ENCODE assay signal across 24 cellular contexts in genomic region chr4:154186888-154187287, GRCh38.
"Had no signal": no experiment of that assay in that cellular context is flagged by ENCODE, and none has a peak within 500 bp of the region (broad histone marks: within the 10 kb centered on the region; RNA-seq: fewer than 3 reads in every experiment).

No MANE protein-coding gene starts in this region.

- H3K27me3 ChIP-seq: stomach, suprapubic skin, testis, thyroid gland, tibial artery, tibial nerve, transverse colon, upper lobe of left lung, upper lobe of right lung, uterus, vagina had no signal

- H3K27ac ChIP-seq: stomach, suprapubic skin, testis, thoracic aorta, thyroid gland, tibial artery, tibial nerve, transverse colon, upper lobe of left lung, upper lobe of right lung, uterus, vagina had no signal

- H3K9me3 ChIP-seq: stomach, suprapubic skin, testis, thoracic aorta, thyroid gland, tibial artery, tibial nerve, transverse colon, upper lobe of left lung, upper lobe of right lung, uterus, vagina had no signal

- H3K4me1 ChIP-seq: stomach, suprapubic skin, testis, thyroid gland, tibial artery, tibial nerve, transverse colon, upper lobe of left lung, upper lobe of right lung, uterus, vagina had no signal

- H3K36me3 ChIP-seq: stomach, suprapubic skin, thoracic aorta, thyroid gland, tibial artery, tibial nerve, transverse colon, upper lobe of left lung, upper lobe of right lung, uterus, vagina had no signal

- H3K4me3 ChIP-seq: stomach, suprapubic skin, testis, thoracic aorta, thyroid gland, tibial artery, tibial nerve, transverse colon, upper lobe of left lung, upper lobe of right lung, uterus, vagina had no signal

- DNase-seq: stimulated activated CD4-positive, alpha-beta T cell treated with anti-CD3 and anti-CD28 coated beads, Interleukin-2, amount 100 ng/mL, for 48 hours; stimulated activated CD4-positive, alpha-beta T cell treated with anti-CD3 and anti-CD28 coated beads, Interleukin-4, amount 100 ng/mL, for 1 hour; stimulated activated CD4-positive, alpha-beta T cell treated with anti-CD3 and anti-CD28 coated beads, Interleukin-4, amount 100 ng/mL, for 24 hours; stimulated activated CD4-positive, alpha-beta T cell treated with anti-CD3 and anti-CD28 coated beads, Interleukin-4, amount 100 ng/mL, for 4 hours; stimulated activated CD8-positive, alpha-beta memory T cell treated with anti-CD3 and anti-CD28 coated beads, Interleukin-4, amount 100 ng/mL, for 48 hours; stimulated activated naive B cell treated with anti-CD40 and anti-IgM and Interleukin-4, amounts not matched to agents 10 μg/mL and 1 μg/mL and 100 μg/mL, for 72 hours; stimulated activated naive CD4-positive, alpha-beta T cell; stimulated activated naive CD4-positive, alpha-beta T cell treated with Interleukin-2 at 50 U/mL for 16 hours; stimulated activated naive CD8-positive, alpha-beta T cell treated with anti-CD3 and anti-CD28 coated beads, Interleukin-15, amount 100 ng/mL, for 72 hours; stimulated activated naive CD8-positive, alpha-beta T cell treated with anti-CD3 and anti-CD28 coated beads, Interleukin-15, Interleukin-2, amounts not matched to agents 100 U/mL and 50 U/mL, for 24 hours; stomach; substantia nigra; testis; thyroid gland; tibial artery; transverse colon; trophoblast cell; upper lobe of left lung; upper lobe of right lung; uterus had no signal
